18 cellular contexts compared by ENCODE assay signal in the genomic region with DNA sequence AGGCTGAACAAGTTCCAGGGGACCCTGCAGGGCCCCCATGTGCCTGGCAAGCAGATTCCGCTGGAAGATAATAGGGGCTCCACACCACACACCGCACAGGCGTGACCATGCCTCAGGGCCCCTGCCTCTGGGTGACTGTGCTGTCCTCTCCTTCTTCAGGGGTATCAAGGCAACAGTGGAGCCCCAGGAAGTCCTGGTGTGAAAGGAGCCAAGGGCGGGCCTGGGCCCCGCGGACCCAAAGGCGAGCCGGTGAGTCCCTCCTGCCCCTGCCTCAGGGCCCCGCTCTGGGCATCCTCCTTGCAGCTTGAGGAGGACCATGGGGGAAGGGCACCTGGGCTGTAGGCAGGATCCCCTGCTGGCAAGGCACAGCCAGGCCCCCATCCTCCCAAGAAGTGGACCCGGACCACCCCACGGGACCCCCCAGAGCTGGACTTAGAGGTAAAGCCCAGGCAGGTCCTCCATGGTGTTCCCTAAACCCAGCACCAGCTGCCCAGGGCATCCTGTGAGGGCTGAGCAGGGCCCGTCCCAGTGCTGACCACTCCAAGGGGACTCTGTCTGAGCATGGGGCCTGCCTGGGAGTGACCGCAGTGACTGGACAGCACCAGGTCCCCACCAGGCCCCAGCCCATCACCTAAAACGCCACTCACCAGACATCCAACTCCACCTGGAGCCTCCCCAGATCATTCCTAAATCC. TPM values are rescaled to one million over a fixed set of nuclear protein-coding genes. Genes with fewer than 3 reads are reported as not detected.
DNase-seq lines count a peak whose midpoint lies in the region; ATAC-seq and TF ChIP-seq lines count a peak whose summit lies in the region.
"Had no signal": no experiment of that assay in that cellular context is flagged by ENCODE, and none has a peak within 500 bp of the region (broad histone marks: within the 10 kb centered on the region; RNA-seq: fewer than 3 reads in every experiment).

No MANE protein-coding gene starts in this region.

- H3K4me3 ChIP-seq in endodermal cell (ENCODE audit: low read length) (no peak overlapping the region), mucosa of descending colon (no peak overlapping the region), uterus (no peak overlapping the region)
- H3K4me3 ChIP-seq: BLaER1, cardiac muscle cell, GM23338, pancreas had no signal

- H3K4me1 Mint-ChIP-seq in endodermal cell: no peaks in the 10 kb centered on the region
- H3K4me1 Mint-ChIP-seq: GM23338; stimulated activated effector memory CD8-positive, alpha-beta T cell treated with anti-CD3 and anti-CD28 coated beads, Interleukin-12 subunit alpha, Interleukin-12 subunit beta, amount 100 ng/mL, for 72 hours had no signal

- H3K36me3 Mint-ChIP-seq in endodermal cell (ENCODE audit: low read depth): peaks cover 48% of the 10 kb centered on the region
- H3K36me3 Mint-ChIP-seq: memory B cell had no signal

- no peak for TF ChIP-seq POLR2A in uterus (IDR thresholded peaks at IDR 0.05)

- H3K9me3 ChIP-seq in endodermal cell (ENCODE audit: control insufficient read depth, low read length) (peaks cover 12% of the 10 kb centered on the region), mucosa of descending colon (no peaks in the 10 kb centered on the region), uterus (no peaks in the 10 kb centered on the region)
- H3K9me3 ChIP-seq: pancreas had no signal

- ATAC-seq in Right ventricle myocardium inferior (no peak), Right ventricle myocardium superior (ENCODE audit: poor library complexity) (no peak), mucosa of descending colon (no peak), GM19351 (IDR thresholded peaks at IDR 0.05; ENCODE audit: unreplicated experiment) (no peak), esophagus mucosa (no peak)
- ATAC-seq: GM23338; pancreas; stimulated activated effector memory CD8-positive, alpha-beta T cell treated with anti-CD3 and anti-CD28 coated beads, Interleukin-12 subunit alpha, Interleukin-12 subunit beta, amount 100 ng/mL, for 72 hours had no signal

- H3K9ac ChIP-seq in endodermal cell (ENCODE audit: extremely low read depth, low read length, poor library complexity, severe bottlenecking): no peak overlapping the region
- H3K9ac ChIP-seq: BLaER1 had no signal

- no peaks in the 10 kb centered on the region for H3K27me3 Mint-ChIP-seq in endodermal cell (ENCODE audit: insufficient read depth)

- no peak overlapping the region for H3K27ac Mint-ChIP-seq in endodermal cell
- H3K27ac Mint-ChIP-seq: GM23338, memory B cell had no signal

- H3K27ac ChIP-seq in endodermal cell (ENCODE audit: low read depth, low read length) (no peak overlapping the region), uterus (peak overlapping the region; percentile 5 to 19)
- H3K27ac ChIP-seq: BLaER1, cardiac muscle cell, epithelial cell of prostate, pancreas had no signal

- H3K27me3 ChIP-seq in endodermal cell (ENCODE audit: control insufficient read depth, insufficient read depth, low read length, poor library complexity, severe bottlenecking) (no peaks in the 10 kb centered on the region), uterus (no peaks in the 10 kb centered on the region)
- H3K27me3 ChIP-seq: BLaER1, cardiac muscle cell, pancreas had no signal

- H3K4me1 ChIP-seq in endodermal cell (ENCODE audit: control insufficient read depth, insufficient read depth, low read length): no peaks in the 10 kb centered on the region
- H3K4me1 ChIP-seq in mucosa of descending colon (ENCODE audit: low read depth): no peaks in the 10 kb centered on the region
- H3K4me1 ChIP-seq in uterus: no peaks in the 10 kb centered on the region
- H3K4me1 ChIP-seq: pancreas had no signal

- 97 to 98% methylated on average over 9 to 14 of the region's 14 CpGs for WGBS in endodermal cell (ENCODE audit: insufficient coverage in 1 of 2, insufficient read length in 1 of 2), 2 experiments

- DNase-seq in Right ventricle myocardium inferior (ENCODE audit: missing footprints) (peak; percentile 50), Right ventricle myocardium superior (no peak), endodermal cell (peak; percentile 38), mucosa of descending colon (peak in 2 of 3 donors; percentile 12 to 29), uterus (peak; percentile 18 to 20), NCI-H2081 treated with DMSO at 0.1 percent for 48 hours (lab: John Stamatoyannopoulos, UW) (no peak)
- DNase-seq: hypothalamus; NCI-H2107; stimulated activated CD4-positive, alpha-beta T cell treated with anti-CD3 and anti-CD28 coated beads, Interleukin-4, amount 100 ng/mL, for 1 hour had no signal

- H3K9me3 Mint-ChIP-seq in endodermal cell: peaks cover 10% of the 10 kb centered on the region

- intact Hi-C loops in Right ventricle myocardium inferior (cut with DNase I) (no loop called here), Right ventricle myocardium superior (cut with DNase I) (no loop called here), mucosa of descending colon (cut with DNase I, micrococcal nuclease) (no loop called here), uterus (cut with DNase I; ENCODE audit: low total_unique reads) (no loop called here)

- TF ChIP-seq CTCF in endodermal cell (conservative IDR thresholded peaks at IDR 0.05): no peak
- no peak for TF ChIP-seq CTCF in mucosa of descending colon (IDR thresholded peaks at IDR 0.05)
- no peak for TF ChIP-seq CTCF in uterus (IDR thresholded peaks at IDR 0.05)

- peaks cover 69% of the 10 kb centered on the region for H3K36me3 ChIP-seq in endodermal cell (ENCODE audit: control insufficient read depth, insufficient read depth, low read length)
- H3K36me3 ChIP-seq in mucosa of descending colon (ENCODE audit: low read depth): no peaks in the 10 kb centered on the region
- H3K36me3 ChIP-seq in uterus: no peaks in the 10 kb centered on the region
- H3K36me3 ChIP-seq: pancreas had no signal

- no peak overlapping the region for H3K4me3 Mint-ChIP-seq in endodermal cell
- H3K4me3 Mint-ChIP-seq: GM23338; memory B cell; stimulated activated effector memory CD8-positive, alpha-beta T cell treated with anti-CD3 and anti-CD28 coated beads, Interleukin-12 subunit alpha, Interleukin-12 subunit beta, amount 100 ng/mL, for 72 hours had no signal

RNA-seq across cellular contexts. Expression of gene COL6A2, which starts 21.1 kb away (rescaled TPM):
- total RNA-seq in Right ventricle myocardium inferior: 254 TPM
- 191 TPM for total RNA-seq in Right ventricle myocardium superior
- total RNA-seq in endodermal cell: 100 to 1,000 TPM; 259 to 377 TPM
- 117 TPM for polyA plus RNA-seq in endodermal cell (2013, experiment 1 of 2)
- 114 TPM for polyA plus RNA-seq in endodermal cell (2013, experiment 2 of 2)
- 100 to 1,000 TPM in 2 of 3 donors, 10 to 100 TPM in 1; 65.1 to 858 (median 191) TPM for total RNA-seq in mucosa of descending colon
- total RNA-seq in uterus: 1,000 to 10,000 TPM in 2 of 4 donors, 100 to 1,000 TPM in 2; 321 to 1,200 (median 948) TPM
- total RNA-seq in esophagus mucosa: 20.5 TPM

RNA-seq across cellular contexts. Expression of gene FTCD, which starts 36.4 kb away (rescaled TPM):
- total RNA-seq in Right ventricle myocardium inferior (1.2 TPM), Right ventricle myocardium superior (1.9 TPM), endodermal cell (1 to 10 TPM; 3.5 to 4.6 TPM), mucosa of descending colon (1 to 10 TPM in 1 of 3 donors, under 1 TPM in 1, not detected in 1; 0.36 to 2.1 TPM), uterus (1 to 10 TPM in 2 of 4 donors, not detected in 2; 4.5 to 7.0 TPM), esophagus mucosa (0.36 TPM)
- polyA plus RNA-seq in endodermal cell (2013, experiment 1 of 2): 3.0 TPM
- 1.0 TPM for polyA plus RNA-seq in endodermal cell (2013, experiment 2 of 2)

Comparison
In these comparisons a context has a peak if more than half of its experiments do, and no peak if none do; other contexts are left out.
1. DNase-seq: peak in Right ventricle myocardium inferior (single experiment), endodermal cell (single experiment), mucosa of descending colon (2 of 3) and uterus (2 of 2); none in Right ventricle myocardium superior (single experiment) and NCI-H2081 treated with DMSO at 0.1 percent for 48 hours (single experiment).